ENCODE assay signal across 8 cellular contexts in genomic region chr14:23306412-23307145, GRCh38. TPM values are rescaled to one million over a fixed set of nuclear protein-coding genes. Genes with fewer than 3 reads are reported as not detected.
DNase-seq lines count a peak whose midpoint lies in the region; ATAC-seq and TF ChIP-seq lines count a peak whose summit lies in the region.

TSS of gene BCL2L2 (plus strand) at chr14:23306833. CDS start at chr14:23307768, 935 bp downstream.

- H3K4me3 ChIP-seq in OCI-LY1 (ENCODE audit: low read depth, low read length, poor library complexity, severe bottlenecking) (peak within 1 kb of the TSS; percentile 30), skeletal muscle satellite cell (ENCODE audit: low read length) (peak within 1 kb of the TSS; percentile 82)

- no peaks in the 10 kb centered on the region for H3K9me3 Mint-ChIP-seq in immature natural killer cell

- H3K27me3 ChIP-seq in OCI-LY1 (ENCODE audit: insufficient read depth, low read length), result no peaks in the 10 kb centered on the region; the same call in 1 of the 2 replicates
- no peaks in the 10 kb centered on the region for H3K27me3 ChIP-seq in skeletal muscle satellite cell (ENCODE audit: control insufficient read depth, insufficient read depth, low read length)

- no peaks in the 10 kb centered on the region for H3K9me2 ChIP-seq in OCI-LY1 (ENCODE audit: low read depth, low read length)

- H3K4me3 Mint-ChIP-seq in immature natural killer cell, result peak within 1 kb of the TSS; percentile 78 to 83 (median 82)

- peak within 1 kb of the TSS; percentile 14; the same call in 1 of the 2 replicates for H3K4me2 ChIP-seq in OCI-LY1 (ENCODE audit: low read length)
- H3K4me2 ChIP-seq in skeletal muscle satellite cell (ENCODE audit: low read length), result peak within 1 kb of the TSS; percentile 87

- H3K9ac ChIP-seq in OCI-LY1 (ENCODE audit: low read length), result no peak within 1 kb of the TSS; the same call in 1 of the 2 replicates
- H3K9ac ChIP-seq in skeletal muscle satellite cell (ENCODE audit: low read depth, low read length), result peak within 1 kb of the TSS; percentile 98

- H3K79me2 ChIP-seq in OCI-LY1 (ENCODE audit: insufficient read depth, low read length), result no peaks in the 10 kb centered on the region

- H3F3A ChIP-seq in OCI-LY1 (ENCODE audit: insufficient read depth, low read length), result no peaks in the 10 kb centered on the region

- peaks cover 12% of the 10 kb centered on the region for H3K4me1 ChIP-seq in OCI-LY1 (ENCODE audit: insufficient read depth, low read length, severe bottlenecking)
- peaks cover 33% of the 10 kb centered on the region for H3K4me1 ChIP-seq in skeletal muscle satellite cell (ENCODE audit: control insufficient read depth, insufficient read depth, low read length)

- no peak for TF ChIP-seq CTCF in OCI-LY1 (IDR thresholded peaks at IDR 0.05; ENCODE audit: low read length)

- H4K20me1 ChIP-seq in OCI-LY1 (ENCODE audit: insufficient read depth, low read length), result no peaks in the 10 kb centered on the region

- H3K36me3 Mint-ChIP-seq in immature natural killer cell, result no peaks in the 10 kb centered on the region

- H3K4me1 Mint-ChIP-seq in immature natural killer cell, result peaks cover 36 to 46% of the 10 kb centered on the region in 2 donors

- DNase-seq in activated CD4-positive, alpha-beta T cell treated with anti-CD3 and anti-CD28 coated beads for 48 hours, result peak; percentile 32
- DNase-seq in activated CD4-positive, alpha-beta T cell treated with anti-CD3 and anti-CD28 coated beads, Interleukin-2, amount 50 U/mL, for 1 hour, result no peak
- DNase-seq in HuH-7.5 (ENCODE audit: low spot score), result peak; percentile 72
- peak; percentile 54 to 93 (median 83) for DNase-seq in caudate nucleus (lab: John Stamatoyannopoulos, UW)
- peak; percentile 58 to 65 (median 65) for DNase-seq in immature natural killer cell

- H2AFZ ChIP-seq in OCI-LY1 (ENCODE audit: low read length), result no peak within 1 kb of the TSS

- peak within 1 kb of the TSS; percentile 84 to 92 (median 90) for H3K27ac Mint-ChIP-seq in immature natural killer cell

- no peak for ATAC-seq in HG03039 (IDR thresholded peaks at IDR 0.05; ENCODE audit: unreplicated experiment)

- peaks cover 6 to 13% (median 7%) of the 10 kb centered on the region in 3 donors for H3K27me3 Mint-ChIP-seq in immature natural killer cell (ENCODE audit: low read depth in 3 of 3)

- no peaks in the 10 kb centered on the region for H3K36me3 ChIP-seq in OCI-LY1 (ENCODE audit: insufficient read depth, low read length)
- peaks cover 37% of the 10 kb centered on the region for H3K36me3 ChIP-seq in skeletal muscle satellite cell (ENCODE audit: insufficient read depth, low read length)

- H3K9me3 ChIP-seq in OCI-LY1 (ENCODE audit: low read length) (no peaks in the 10 kb centered on the region), skeletal muscle satellite cell (replicated peaks; ENCODE audit: low read length) (no peaks in the 10 kb centered on the region)

- no peak within 1 kb of the TSS for H3K27ac ChIP-seq in OCI-LY1 (ENCODE audit: low read depth, low read length, poor library complexity, severe bottlenecking)
- H3K27ac ChIP-seq in caudate nucleus (ENCODE audit: low read depth, low read length), result peak within 1 kb of the TSS; percentile 96

RNA-seq across cellular contexts. Expression of gene BCL2L2, which starts in this region (rescaled TPM):
- 1 to 10 TPM in 1 of 3 donors, under 1 TPM in 2; 0.07 to 1.2 (median 0.69) TPM for polyA plus RNA-seq in immature natural killer cell
- 15.1 and 17.0 TPM in 2 replicates for total RNA-seq in skeletal muscle satellite cell (2012; rRNA removed)
